ENCODE assay signal across 1 cellular context in genomic region chr12:47222592-47222959, GRCh38.
TF ChIP-seq lines count a peak whose summit lies in the region.

No MANE protein-coding gene starts in this region.

TF ChIP-seq in IMR-90, 13 proteins besides CTCF, POLR2A, EP300 and RAD21:
- TF ChIP-seq USF2 (IDR thresholded peaks at IDR 0.05; ENCODE audit: low read depth, low read length) (no peak), ELK1 (IDR thresholded peaks at IDR 0.05; ENCODE audit: borderline replicate concordance, low read depth, low read length) (no peak), CHD1 (IDR thresholded peaks at IDR 0.05; ENCODE audit: low read depth, low read length) (no peak), MXI1 (IDR thresholded peaks at IDR 0.05; ENCODE audit: borderline replicate concordance, low read depth, low read length) (no peak), BHLHE40 (IDR thresholded peaks at IDR 0.05; ENCODE audit: low read depth, low read length) (no peak), RCOR1 (IDR thresholded peaks at IDR 0.05; ENCODE audit: insufficient replicate concordance, low read length) (no peak), FOS (IDR thresholded peaks at IDR 0.05; ENCODE audit: low read depth, low read length) (no peak), NFE2L2 (IDR thresholded peaks at IDR 0.05; ENCODE audit: low read depth, low read length) (no peak), MAZ (IDR thresholded peaks at IDR 0.05; ENCODE audit: borderline replicate concordance, low read depth, low read length) (no peak), CEBPB (IDR thresholded peaks at IDR 0.05; ENCODE audit: low read depth, low read length) (no peak), SMC3 (IDR thresholded peaks at IDR 0.05; ENCODE audit: low read depth, low read length) (no peak), MAFK (IDR thresholded peaks at IDR 0.05; ENCODE audit: low read depth, low read length) (no peak), RFX5 (IDR thresholded peaks at IDR 0.05; ENCODE audit: low read depth, low read length) (no peak)
